Comparison of ENCODE assay signal across 13 cellular contexts in the genomic region with DNA sequence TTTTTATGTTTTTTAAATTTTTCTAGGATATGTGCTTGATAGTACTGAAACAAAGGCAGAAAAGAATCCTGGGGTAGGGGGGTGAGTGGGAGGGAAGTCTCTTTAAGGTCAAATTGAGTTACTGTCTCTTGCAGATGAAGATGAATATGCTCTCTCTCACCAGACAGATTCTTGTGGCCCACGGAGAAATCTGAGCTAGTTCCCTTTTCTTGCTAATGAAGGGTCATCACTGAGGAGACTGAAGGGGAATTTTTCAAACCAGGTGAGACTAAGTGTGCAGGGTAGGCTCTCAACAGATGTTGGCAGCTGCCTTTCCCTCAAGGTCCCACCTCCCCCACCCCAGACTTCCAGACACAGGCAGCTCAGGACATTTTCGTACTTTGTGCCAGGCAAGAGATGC. TPM values are rescaled to one million over a fixed set of nuclear protein-coding genes. Genes with fewer than 3 reads are reported as not detected.
DNase-seq lines count a peak whose midpoint lies in the region; ATAC-seq and TF ChIP-seq lines count a peak whose summit lies in the region.
"Had no signal": no experiment of that assay in that cellular context is flagged by ENCODE, and none has a peak within 500 bp of the region (broad histone marks: within the 10 kb centered on the region; RNA-seq: fewer than 3 reads in every experiment).

No MANE protein-coding gene starts in this region.

- H3K27me3 Mint-ChIP-seq in chondrocyte (ENCODE audit: low read depth): no peaks in the 10 kb centered on the region

- H4K8ac ChIP-seq in mesendoderm (ENCODE audit: low read depth, low read length): no peak overlapping the region

- H4K5ac ChIP-seq in mesendoderm (ENCODE audit: low read length): no peak overlapping the region

- H3K4me2 ChIP-seq in mesendoderm (ENCODE audit: low read length): no peak overlapping the region

- no peak overlapping the region for H2BK5ac ChIP-seq in mesendoderm (ENCODE audit: low read length)

- no peaks in the 10 kb centered on the region for H3K79me2 ChIP-seq in mesendoderm (ENCODE audit: control insufficient read depth, insufficient read depth, low read length)

- in situ Hi-C loops in GM13976 (cut with MboI; ENCODE audit: low sequenced_read_pairs, unreplicated experiment): no loop called here

- no peak overlapping the region for H3K9ac ChIP-seq in mesendoderm (ENCODE audit: low read length)

- no peaks in the 10 kb centered on the region for H3K79me1 ChIP-seq in mesendoderm (ENCODE audit: low read length)

- ATAC-seq in GM19467 (IDR thresholded peaks at IDR 0.05; ENCODE audit: unreplicated experiment) (peak; percentile 57), HG03196 (IDR thresholded peaks at IDR 0.05; ENCODE audit: unreplicated experiment) (peak; percentile 78)
- ATAC-seq: esophagus mucosa had no signal

- H3K4me3 Mint-ChIP-seq in chondrocyte (ENCODE audit: unreplicated experiment): no peak overlapping the region

- TF ChIP-seq CTCF in GM13976 (IDR thresholded peaks at IDR 0.05; ENCODE audit: borderline replicate concordance, control extremely low read depth, extremely low read depth, insufficient read depth, missing control alignments): no peak
- no peak for TF ChIP-seq CTCF in chondrocyte (IDR thresholded peaks at IDR 0.05)

- peak overlapping the region; percentile 91 for H3K27ac Mint-ChIP-seq in chondrocyte (ENCODE audit: unreplicated experiment)

- no peaks in the 10 kb centered on the region for H3K36me3 Mint-ChIP-seq in chondrocyte (ENCODE audit: low read depth)

- no peaks in the 10 kb centered on the region for H3K4me1 ChIP-seq in mesendoderm (ENCODE audit: control insufficient read depth, low read depth, low read length)

- peak; percentile 55 for DNase-seq in GM13976 (ENCODE audit: low spot score)
- no peak for DNase-seq in chondrocyte (ENCODE audit: low spot score)
- no peak for DNase-seq in mesendoderm
- no peak for DNase-seq in activated effector memory CD4-positive, alpha-beta T cell treated with Interleukin-2 at 50 U/mL for 16 hours
- DNase-seq in stimulated activated CD4-positive, alpha-beta T cell treated with anti-CD3 and anti-CD28 coated beads, Interleukin-4, amount 100 ng/mL, for 4 hours: no peak
- DNase-seq in NOMO-1 (lab: John Stamatoyannopoulos, UW; ENCODE audit: unreplicated experiment in 2 of 2): no peak
- DNase-seq: activated CD4-positive, alpha-beta T cell treated with anti-CD3 and anti-CD28 coated beads, Interleukin-2, amount 50 U/mL, for 1 hour; anterior cingulate cortex; NCI-H1694 treated with DMSO at 0.1 percent for 48 hours; ovary had no signal

- H2BK15ac ChIP-seq in mesendoderm (replicated peaks; ENCODE audit: low read depth): no peak overlapping the region

- no peaks in the 10 kb centered on the region for H3K27me3 ChIP-seq in mesendoderm (ENCODE audit: insufficient read depth, low read length, poor library complexity)
- H3K27me3 ChIP-seq: ovary had no signal

- no CpG with 5 or more reads among the region's 2 CpGs for WGBS in mesendoderm (ENCODE audit: extremely low coverage, insufficient coverage, low lambda C conversion rate)

- H3K56ac ChIP-seq in mesendoderm (ENCODE audit: low read length): no peak overlapping the region

- no peak overlapping the region for H3K4me3 ChIP-seq in mesendoderm (ENCODE audit: low read length)
- H3K4me3 ChIP-seq: ovary had no signal

- H2BK120ac ChIP-seq in mesendoderm (ENCODE audit: low read depth, low read length): no peak overlapping the region

- H3K23ac ChIP-seq in mesendoderm (ENCODE audit: low read length): no peak overlapping the region

- H3K27ac ChIP-seq in mesendoderm (ENCODE audit: low read depth, low read length): no peak overlapping the region
- H3K27ac ChIP-seq: ovary had no signal

- no peak overlapping the region for H2AK5ac ChIP-seq in mesendoderm (ENCODE audit: low read length)

- H3K9me3 Mint-ChIP-seq in chondrocyte (ENCODE audit: low read depth): no peaks in the 10 kb centered on the region

- no peak overlapping the region for H3K4ac ChIP-seq in mesendoderm (ENCODE audit: low read depth, low read length)

- peaks cover 42% of the 10 kb centered on the region for H3K4me1 Mint-ChIP-seq in chondrocyte (ENCODE audit: low read depth)

- H3K36me3 ChIP-seq in mesendoderm (ENCODE audit: control insufficient read depth, insufficient read depth, low read length): no peaks in the 10 kb centered on the region
- H3K36me3 ChIP-seq: ovary had no signal

- no peak overlapping the region for H3K18ac ChIP-seq in mesendoderm (ENCODE audit: low read length)

RNA-seq across cellular contexts. Expression of gene FAM9C, which starts 21.5 kb away (rescaled TPM):
- not detected in 3 replicates for total RNA-seq in chondrocyte
- 0.21 TPM for polyA plus RNA-seq in mesendoderm (2013, experiment 1 of 2)
- polyA plus RNA-seq in mesendoderm (2013, experiment 2 of 2): 0.20 TPM
- total RNA-seq: esophagus mucosa had no signal

RNA-seq across cellular contexts. Expression of gene TMSB4X, which starts 48.0 kb away (rescaled TPM):
- total RNA-seq in chondrocyte: 1,769 to 3,180 TPM (median 3,093 TPM) in 3 replicates
- polyA plus RNA-seq in mesendoderm (2013, experiment 1 of 2): 3,955 TPM
- polyA plus RNA-seq in mesendoderm (2013, experiment 2 of 2): 4,083 TPM
